8 cellular contexts compared by ENCODE assay signal in the genomic region with DNA sequence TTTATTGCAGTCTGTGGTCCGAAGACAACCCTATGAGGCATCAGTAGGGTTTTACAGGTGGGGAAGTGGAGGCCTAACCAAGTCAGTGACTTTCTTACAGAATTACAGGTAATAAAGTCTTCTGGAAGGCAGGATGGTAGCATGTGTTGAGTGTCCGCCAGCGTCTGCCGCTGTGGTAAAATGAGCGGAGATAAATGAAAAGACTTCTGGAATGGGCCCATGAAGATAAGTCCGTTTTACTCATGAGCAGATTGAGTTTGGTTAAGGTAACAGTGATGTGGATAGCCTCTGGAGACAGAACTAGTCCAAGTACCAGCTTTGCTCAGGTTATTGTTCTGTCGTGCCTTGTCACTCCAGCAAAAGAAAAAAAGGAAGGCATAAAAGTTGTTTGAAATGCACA. TPM values are rescaled to one million over a fixed set of nuclear protein-coding genes. Genes with fewer than 3 reads are reported as not detected.
DNase-seq lines count a peak whose midpoint lies in the region; ATAC-seq, FAIRE-seq and TF ChIP-seq lines count a peak whose summit lies in the region.

No MANE protein-coding gene starts in this region.

- peak overlapping the region; percentile 72 for H3K4me3 ChIP-seq in H7 (ENCODE audit: insufficient read depth, low read depth, low read length)
- peak overlapping the region; percentile 87 for H3K4me3 ChIP-seq in WI38 (ENCODE audit: low read depth, low read length)
- H3K4me3 ChIP-seq in foreskin fibroblast (ENCODE audit: low read depth in 1 of 2, low read length in 2 of 2): peak overlapping the region; percentile 79 to 88
- H3K4me3 ChIP-seq in skeletal muscle cell (ENCODE audit: low read depth, low read length): peak overlapping the region; percentile 64

- FAIRE-seq in HTR-8/SVneo (lab: Jason Lieb, UNC): no peak

- peaks cover 11% of the 10 kb centered on the region for H3K36me3 ChIP-seq in H7 (replicated peaks; ENCODE audit: control insufficient read depth, insufficient read depth, low read length)

- H3K27me3 ChIP-seq in H7 (ENCODE audit: control insufficient read depth, insufficient read depth, low read length): no peaks in the 10 kb centered on the region

- TF ChIP-seq CTCF in WI38 (IDR thresholded peaks at IDR 0.05; ENCODE audit: low read depth, low read length) (no peak), foreskin fibroblast (IDR thresholded peaks at IDR 0.05; ENCODE audit: low read depth, low read length) (no peak)

- no peak for DNase-seq in H7
- DNase-seq in foreskin fibroblast: no peak
- DNase-seq in skeletal muscle cell (ENCODE audit: low read depth): no peak
- DNase-seq in ecto neural progenitor cell (ENCODE audit: low spot score): no peak
- no peak for DNase-seq in activated CD8-positive, alpha-beta memory T cell treated with anti-CD3 and anti-CD28 coated beads, Interleukin-2, amount 50 U/mL, for 48 hours
- DNase-seq in HTR-8/SVneo (ENCODE audit: insufficient read length, low spot score): no peak

- no peak for ATAC-seq in GM19351 (IDR thresholded peaks at IDR 0.05; ENCODE audit: unreplicated experiment)

RNA-seq across cellular contexts. Expression of gene FBH1, which starts 1.0 kb away (rescaled TPM):
- total RNA-seq in H7 (2014; rRNA removed; shearing (Covaris generic)): 72.1 and 78.0 TPM in 2 replicates

RNA-seq across cellular contexts. Expression of gene ANKRD16, which starts 1.3 kb away (rescaled TPM):
- total RNA-seq in H7 (2014; rRNA removed; shearing (Covaris generic)): 11.1 and 13.2 TPM in 2 replicates
